In the genomic region with DNA sequence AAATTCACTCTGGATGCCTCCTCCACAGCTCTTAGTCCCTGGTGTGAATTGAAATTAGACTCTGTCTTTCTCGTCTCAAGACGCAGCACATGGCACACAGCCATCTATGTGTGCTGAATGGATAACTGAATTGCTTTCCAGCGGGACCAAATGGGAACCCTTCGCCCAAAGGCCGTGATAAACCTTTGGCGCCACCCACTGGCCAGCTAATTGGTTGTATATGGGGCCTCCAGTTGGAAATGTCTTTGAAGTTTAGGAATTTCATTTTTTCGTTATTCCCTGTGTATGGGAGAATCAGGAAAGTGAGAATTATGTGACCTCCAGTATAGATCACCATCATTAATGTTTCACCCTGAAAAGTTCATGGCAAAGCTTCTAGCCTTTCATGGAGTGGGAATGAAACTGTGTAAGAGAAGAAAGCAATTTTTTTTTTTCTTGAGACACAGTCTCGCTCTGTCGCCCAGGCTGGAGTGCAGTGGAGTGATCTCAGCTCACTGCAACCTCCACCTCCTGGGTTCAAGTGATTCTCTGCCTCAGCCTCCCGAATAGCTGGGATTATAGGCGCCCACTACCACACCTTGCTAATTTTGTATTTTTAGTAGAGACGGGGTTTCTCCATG, we compare ENCODE assay signal across 1 cellular context.
TF ChIP-seq lines count a peak whose summit lies in the region.

No MANE protein-coding gene starts in this region.

TF ChIP-seq in K562, 482 proteins besides CTCF, POLR2A, EP300 and RAD21 (continued from another document):
- 0 out of 2 replicates have a peak, but pooled peaks have one; percentile 17 for TF ChIP-seq L3MBTL2 (IDR thresholded peaks at IDR 0.05)
- no peak for TF ChIP-seq ZNF444 (CRISPR knock-in tag; IDR thresholded peaks at IDR 0.05)
- TF ChIP-seq HCFC1 (IDR thresholded peaks at IDR 0.05; ENCODE audit: low read depth, low read length) = no peak
- TF ChIP-seq TARDBP (IDR thresholded peaks at IDR 0.05) = 0 out of 2 replicates have a peak, but pooled peaks have one; percentile 19
- no peak for TF ChIP-seq KDM5B (IDR thresholded peaks at IDR 0.05; ENCODE audit: insufficient replicate concordance, low read depth, low read length)
